1 cellular context compared by ENCODE assay signal in the genomic region with DNA sequence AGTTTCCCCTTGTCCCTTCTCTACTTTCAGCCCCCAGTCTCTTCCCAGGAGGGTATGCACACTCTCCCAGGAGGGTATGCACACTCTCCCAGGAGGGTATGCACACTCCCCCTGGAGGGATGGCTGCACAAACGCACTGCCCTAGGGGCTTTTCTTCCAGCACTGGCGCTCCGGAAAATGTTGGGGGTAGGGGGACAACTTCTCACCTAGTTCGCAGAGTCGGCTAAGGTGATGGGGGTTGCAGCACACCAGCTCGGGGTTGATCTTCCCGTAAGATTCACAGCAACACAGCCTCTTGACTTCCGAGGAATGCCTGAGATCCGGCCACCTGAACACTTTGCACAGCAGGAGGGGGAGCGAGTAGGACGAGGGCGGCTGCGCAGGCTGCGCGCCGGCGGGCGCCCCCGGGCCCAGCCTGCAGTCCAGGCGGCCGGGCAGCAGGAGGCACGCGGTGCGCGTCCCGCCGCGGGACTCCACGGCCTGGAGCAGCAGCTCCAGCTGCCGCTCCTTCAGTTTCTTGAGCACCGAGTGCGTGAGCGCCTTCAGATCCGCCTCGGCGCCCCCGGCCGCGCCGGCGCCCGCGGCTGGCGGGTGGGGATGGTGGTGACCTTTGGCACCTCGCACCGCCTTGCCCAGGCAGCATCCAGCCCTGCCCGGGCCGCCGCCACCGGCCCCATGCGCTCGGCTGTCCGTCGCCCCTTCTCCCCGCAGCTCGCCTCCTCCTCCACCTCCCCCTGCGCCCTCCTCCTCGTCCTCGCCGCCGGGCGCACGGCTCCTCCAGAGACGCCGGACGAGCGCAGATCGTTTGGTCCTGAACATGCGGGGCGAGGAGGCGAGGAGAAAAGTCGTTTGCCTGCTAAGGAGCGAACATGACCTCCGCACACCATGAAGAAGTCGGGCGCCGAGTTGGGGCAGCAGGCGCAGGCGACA.
TF ChIP-seq lines count a peak whose summit lies in the region.

No MANE protein-coding gene starts in this region.

TF ChIP-seq in H1, 55 proteins besides CTCF, POLR2A, EP300 and RAD21:
- TF ChIP-seq, protein P1, sequence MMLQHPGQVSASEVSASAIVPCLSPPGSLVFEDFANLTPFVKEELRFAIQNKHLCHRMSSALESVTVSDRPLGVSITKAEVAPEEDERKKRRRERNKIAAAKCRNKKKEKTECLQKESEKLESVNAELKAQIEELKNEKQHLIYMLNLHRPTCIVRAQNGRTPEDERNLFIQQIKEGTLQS (IDR thresholded peaks at IDR 0.05; ENCODE audit: insufficient read depth, low read depth, low read length): no peak
- TF ChIP-seq CBX8 (IDR thresholded peaks at IDR 0.05; ENCODE audit: borderline replicate concordance, low read depth, low read length): no peak
- no peak for TF ChIP-seq PHF8 (conservative IDR thresholded peaks at IDR 0.05; ENCODE audit: low read depth, low read length)
- no peak for TF ChIP-seq KDM1A (IDR thresholded peaks at IDR 0.05; ENCODE audit: borderline replicate concordance, low read length)
- no peak for TF ChIP-seq KDM5A (IDR thresholded peaks at IDR 0.05; ENCODE audit: low read length)
- no peak for TF ChIP-seq BACH1 (IDR thresholded peaks at IDR 0.05; ENCODE audit: low read length)
- peak; percentile 1 for TF ChIP-seq NANOG (IDR thresholded peaks at IDR 0.05; ENCODE audit: insufficient read depth, low read depth, low read length, poor library complexity, severe bottlenecking)
- TF ChIP-seq CBX5 (IDR thresholded peaks at IDR 0.05; ENCODE audit: low read depth, low read length): no peak
- no peak for TF ChIP-seq RBBP5 (IDR thresholded peaks at IDR 0.05; ENCODE audit: borderline replicate concordance, low read depth, low read length)
- TF ChIP-seq, protein P2, sequence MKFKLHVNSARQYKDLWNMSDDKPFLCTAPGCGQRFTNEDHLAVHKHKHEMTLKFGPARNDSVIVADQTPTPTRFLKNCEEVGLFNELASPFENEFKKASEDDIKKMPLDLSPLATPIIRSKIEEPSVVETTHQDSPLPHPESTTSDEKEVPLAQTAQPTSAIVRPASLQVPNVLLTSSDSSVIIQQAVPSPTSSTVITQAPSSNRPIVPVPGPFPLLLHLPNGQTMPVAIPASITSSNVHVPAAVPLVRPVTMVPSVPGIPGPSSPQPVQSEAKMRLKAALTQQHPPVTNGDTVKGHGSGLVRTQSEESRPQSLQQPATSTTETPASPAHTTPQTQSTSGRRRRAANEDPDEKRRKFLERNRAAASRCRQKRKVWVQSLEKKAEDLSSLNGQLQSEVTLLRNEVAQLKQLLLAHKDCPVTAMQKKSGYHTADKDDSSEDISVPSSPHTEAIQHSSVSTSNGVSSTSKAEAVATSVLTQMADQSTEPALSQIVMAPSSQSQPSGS (IDR thresholded peaks at IDR 0.05; ENCODE audit: low read length): no peak
- TF ChIP-seq JUND (IDR thresholded peaks at IDR 0.05; ENCODE audit: low read length): no peak
- TF ChIP-seq KDM4A (IDR thresholded peaks at IDR 0.05; ENCODE audit: low read depth, low read length, severe bottlenecking): peak; percentile 82
- TF ChIP-seq CHD1 (IDR thresholded peaks at IDR 0.05; ENCODE audit: low read depth, low read length): no peak
- TF ChIP-seq YY1 (IDR thresholded peaks at IDR 0.05; ENCODE audit: low read depth, low read length): no peak
- no peak for TF ChIP-seq TCF12 (IDR thresholded peaks at IDR 0.05; ENCODE audit: low read depth, low read length)
- TF ChIP-seq POLR2AphosphoS5 (IDR thresholded peaks at IDR 0.05; ENCODE audit: low read depth, low read length): 0 out of 2 replicates have a peak, but pooled peaks have one; percentile 15
- TF ChIP-seq GABPA (IDR thresholded peaks at IDR 0.05; ENCODE audit: borderline replicate concordance, insufficient read depth, low read length): peak; percentile 45; the same call in 1 of the 2 replicates
- TF ChIP-seq BRCA1 (IDR thresholded peaks at IDR 0.05; ENCODE audit: low read depth, low read length): no peak
- TF ChIP-seq CTBP2 (IDR thresholded peaks at IDR 0.05; ENCODE audit: borderline replicate concordance, insufficient read depth, insufficient read length, low read length): peak; percentile 51
- TF ChIP-seq, protein P3, sequence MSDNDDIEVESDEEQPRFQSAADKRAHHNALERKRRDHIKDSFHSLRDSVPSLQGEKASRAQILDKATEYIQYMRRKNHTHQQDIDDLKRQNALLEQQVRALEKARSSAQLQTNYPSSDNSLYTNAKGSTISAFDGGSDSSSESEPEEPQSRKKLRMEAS (IDR thresholded peaks at IDR 0.05): no peak; the same call in 1 of the 2 replicates
- no peak for TF ChIP-seq SIN3A (conservative IDR thresholded peaks at IDR 0.05 in 1 of 2, IDR thresholded peaks at IDR 0.05 in 1 of 2; ENCODE audit: low read depth in 1 of 2, low read length in 2 of 2)
- TF ChIP-seq NRF1 (IDR thresholded peaks at IDR 0.05; ENCODE audit: low read depth, low read length): peak; percentile 31
- TF ChIP-seq, protein P4, sequence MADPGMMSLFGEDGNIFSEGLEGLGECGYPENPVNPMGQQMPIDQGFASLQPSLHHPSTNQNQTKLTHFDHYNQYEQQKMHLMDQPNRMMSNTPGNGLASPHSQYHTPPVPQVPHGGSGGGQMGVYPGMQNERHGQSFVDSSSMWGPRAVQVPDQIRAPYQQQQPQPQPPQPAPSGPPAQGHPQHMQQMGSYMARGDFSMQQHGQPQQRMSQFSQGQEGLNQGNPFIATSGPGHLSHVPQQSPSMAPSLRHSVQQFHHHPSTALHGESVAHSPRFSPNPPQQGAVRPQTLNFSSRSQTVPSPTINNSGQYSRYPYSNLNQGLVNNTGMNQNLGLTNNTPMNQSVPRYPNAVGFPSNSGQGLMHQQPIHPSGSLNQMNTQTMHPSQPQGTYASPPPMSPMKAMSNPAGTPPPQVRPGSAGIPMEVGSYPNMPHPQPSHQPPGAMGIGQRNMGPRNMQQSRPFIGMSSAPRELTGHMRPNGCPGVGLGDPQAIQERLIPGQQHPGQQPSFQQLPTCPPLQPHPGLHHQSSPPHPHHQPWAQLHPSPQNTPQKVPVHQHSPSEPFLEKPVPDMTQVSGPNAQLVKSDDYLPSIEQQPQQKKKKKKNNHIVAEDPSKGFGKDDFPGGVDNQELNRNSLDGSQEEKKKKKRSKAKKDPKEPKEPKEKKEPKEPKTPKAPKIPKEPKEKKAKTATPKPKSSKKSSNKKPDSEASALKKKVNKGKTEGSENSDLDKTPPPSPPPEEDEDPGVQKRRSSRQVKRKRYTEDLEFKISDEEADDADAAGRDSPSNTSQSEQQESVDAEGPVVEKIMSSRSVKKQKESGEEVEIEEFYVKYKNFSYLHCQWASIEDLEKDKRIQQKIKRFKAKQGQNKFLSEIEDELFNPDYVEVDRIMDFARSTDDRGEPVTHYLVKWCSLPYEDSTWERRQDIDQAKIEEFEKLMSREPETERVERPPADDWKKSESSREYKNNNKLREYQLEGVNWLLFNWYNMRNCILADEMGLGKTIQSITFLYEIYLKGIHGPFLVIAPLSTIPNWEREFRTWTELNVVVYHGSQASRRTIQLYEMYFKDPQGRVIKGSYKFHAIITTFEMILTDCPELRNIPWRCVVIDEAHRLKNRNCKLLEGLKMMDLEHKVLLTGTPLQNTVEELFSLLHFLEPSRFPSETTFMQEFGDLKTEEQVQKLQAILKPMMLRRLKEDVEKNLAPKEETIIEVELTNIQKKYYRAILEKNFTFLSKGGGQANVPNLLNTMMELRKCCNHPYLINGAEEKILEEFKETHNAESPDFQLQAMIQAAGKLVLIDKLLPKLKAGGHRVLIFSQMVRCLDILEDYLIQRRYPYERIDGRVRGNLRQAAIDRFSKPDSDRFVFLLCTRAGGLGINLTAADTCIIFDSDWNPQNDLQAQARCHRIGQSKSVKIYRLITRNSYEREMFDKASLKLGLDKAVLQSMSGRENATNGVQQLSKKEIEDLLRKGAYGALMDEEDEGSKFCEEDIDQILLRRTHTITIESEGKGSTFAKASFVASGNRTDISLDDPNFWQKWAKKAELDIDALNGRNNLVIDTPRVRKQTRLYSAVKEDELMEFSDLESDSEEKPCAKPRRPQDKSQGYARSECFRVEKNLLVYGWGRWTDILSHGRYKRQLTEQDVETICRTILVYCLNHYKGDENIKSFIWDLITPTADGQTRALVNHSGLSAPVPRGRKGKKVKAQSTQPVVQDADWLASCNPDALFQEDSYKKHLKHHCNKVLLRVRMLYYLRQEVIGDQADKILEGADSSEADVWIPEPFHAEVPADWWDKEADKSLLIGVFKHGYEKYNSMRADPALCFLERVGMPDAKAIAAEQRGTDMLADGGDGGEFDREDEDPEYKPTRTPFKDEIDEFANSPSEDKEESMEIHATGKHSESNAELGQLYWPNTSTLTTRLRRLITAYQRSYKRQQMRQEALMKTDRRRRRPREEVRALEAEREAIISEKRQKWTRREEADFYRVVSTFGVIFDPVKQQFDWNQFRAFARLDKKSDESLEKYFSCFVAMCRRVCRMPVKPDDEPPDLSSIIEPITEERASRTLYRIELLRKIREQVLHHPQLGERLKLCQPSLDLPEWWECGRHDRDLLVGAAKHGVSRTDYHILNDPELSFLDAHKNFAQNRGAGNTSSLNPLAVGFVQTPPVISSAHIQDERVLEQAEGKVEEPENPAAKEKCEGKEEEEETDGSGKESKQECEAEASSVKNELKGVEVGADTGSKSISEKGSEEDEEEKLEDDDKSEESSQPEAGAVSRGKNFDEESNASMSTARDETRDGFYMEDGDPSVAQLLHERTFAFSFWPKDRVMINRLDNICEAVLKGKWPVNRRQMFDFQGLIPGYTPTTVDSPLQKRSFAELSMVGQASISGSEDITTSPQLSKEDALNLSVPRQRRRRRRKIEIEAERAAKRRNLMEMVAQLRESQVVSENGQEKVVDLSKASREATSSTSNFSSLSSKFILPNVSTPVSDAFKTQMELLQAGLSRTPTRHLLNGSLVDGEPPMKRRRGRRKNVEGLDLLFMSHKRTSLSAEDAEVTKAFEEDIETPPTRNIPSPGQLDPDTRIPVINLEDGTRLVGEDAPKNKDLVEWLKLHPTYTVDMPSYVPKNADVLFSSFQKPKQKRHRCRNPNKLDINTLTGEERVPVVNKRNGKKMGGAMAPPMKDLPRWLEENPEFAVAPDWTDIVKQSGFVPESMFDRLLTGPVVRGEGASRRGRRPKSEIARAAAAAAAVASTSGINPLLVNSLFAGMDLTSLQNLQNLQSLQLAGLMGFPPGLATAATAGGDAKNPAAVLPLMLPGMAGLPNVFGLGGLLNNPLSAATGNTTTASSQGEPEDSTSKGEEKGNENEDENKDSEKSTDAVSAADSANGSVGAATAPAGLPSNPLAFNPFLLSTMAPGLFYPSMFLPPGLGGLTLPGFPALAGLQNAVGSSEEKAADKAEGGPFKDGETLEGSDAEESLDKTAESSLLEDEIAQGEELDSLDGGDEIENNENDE (IDR thresholded peaks at IDR 0.05; ENCODE audit: insufficient replicate concordance, low read length): no peak
- TF ChIP-seq, protein P5, sequence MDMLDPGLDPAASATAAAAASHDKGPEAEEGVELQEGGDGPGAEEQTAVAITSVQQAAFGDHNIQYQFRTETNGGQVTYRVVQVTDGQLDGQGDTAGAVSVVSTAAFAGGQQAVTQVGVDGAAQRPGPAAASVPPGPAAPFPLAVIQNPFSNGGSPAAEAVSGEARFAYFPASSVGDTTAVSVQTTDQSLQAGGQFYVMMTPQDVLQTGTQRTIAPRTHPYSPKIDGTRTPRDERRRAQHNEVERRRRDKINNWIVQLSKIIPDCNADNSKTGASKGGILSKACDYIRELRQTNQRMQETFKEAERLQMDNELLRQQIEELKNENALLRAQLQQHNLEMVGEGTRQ (IDR thresholded peaks at IDR 0.05; ENCODE audit: low read length): no peak
- no peak for TF ChIP-seq RFX5 (IDR thresholded peaks at IDR 0.05; ENCODE audit: borderline replicate concordance, low read depth, low read length)
- TF ChIP-seq JUN (IDR thresholded peaks at IDR 0.05; ENCODE audit: low read depth, low read length): no peak
- TF ChIP-seq TAF1 (IDR thresholded peaks at IDR 0.05; ENCODE audit: low read depth, low read length): no peak
- TF ChIP-seq HDAC6 (IDR thresholded peaks at IDR 0.05; ENCODE audit: low read depth, low read length): no peak
- TF ChIP-seq CHD2 (IDR thresholded peaks at IDR 0.05; ENCODE audit: low read length): no peak
- 0 out of 2 replicates have a peak, but pooled peaks have one; percentile 31 for TF ChIP-seq CREB1 (IDR thresholded peaks at IDR 0.05)
- peak; percentile 58 for TF ChIP-seq SUZ12 (IDR thresholded peaks at IDR 0.05; ENCODE audit: low read length)
- TF ChIP-seq SP2 (IDR thresholded peaks at IDR 0.05; ENCODE audit: low read length): no peak
- TF ChIP-seq, protein P6, sequence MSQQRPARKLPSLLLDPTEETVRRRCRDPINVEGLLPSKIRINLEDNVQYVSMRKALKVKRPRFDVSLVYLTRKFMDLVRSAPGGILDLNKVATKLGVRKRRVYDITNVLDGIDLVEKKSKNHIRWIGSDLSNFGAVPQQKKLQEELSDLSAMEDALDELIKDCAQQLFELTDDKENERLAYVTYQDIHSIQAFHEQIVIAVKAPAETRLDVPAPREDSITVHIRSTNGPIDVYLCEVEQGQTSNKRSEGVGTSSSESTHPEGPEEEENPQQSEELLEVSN (IDR thresholded peaks at IDR 0.05): no peak
- TF ChIP-seq TAF7 (optimal IDR thresholded peaks at IDR 0.05; ENCODE audit: borderline replicate concordance, low read depth, low read length): no peak
- TF ChIP-seq MAFK (IDR thresholded peaks at IDR 0.05; ENCODE audit: low read depth, low read length): no peak
- TF ChIP-seq BCL11A (IDR thresholded peaks at IDR 0.05; ENCODE audit: low read depth in 2 of 2, low read length in 2 of 2): no peak
- TF ChIP-seq SRF (IDR thresholded peaks at IDR 0.05; ENCODE audit: low read depth, low read length): no peak
- no peak for TF ChIP-seq EGR1 (IDR thresholded peaks at IDR 0.05; ENCODE audit: borderline replicate concordance, low read depth, low read length)
- peak; percentile 66 to 72; a peak in 1 of 4 replicates for TF ChIP-seq HDAC2 (IDR thresholded peaks at IDR 0.05; ENCODE audit: borderline replicate concordance in 1 of 2, low read depth in 2 of 2, low read length in 2 of 2)
- no peak for TF ChIP-seq SP4 (IDR thresholded peaks at IDR 0.05; ENCODE audit: low read length)
- peak; percentile 51 for TF ChIP-seq SAP30 (IDR thresholded peaks at IDR 0.05; ENCODE audit: insufficient read depth, insufficient replicate concordance, low read length)
- TF ChIP-seq SIRT6 (IDR thresholded peaks at IDR 0.05; ENCODE audit: low read length): no peak
- TF ChIP-seq ASH2L (IDR thresholded peaks at IDR 0.05; ENCODE audit: low read length): peak; percentile 65
- no peak for TF ChIP-seq POU5F1 (IDR thresholded peaks at IDR 0.05; ENCODE audit: low read depth, low read length)
- no peak for TF ChIP-seq CEBPB (IDR thresholded peaks at IDR 0.05; ENCODE audit: low read depth, low read length)
- no peak for TF ChIP-seq SP1 (IDR thresholded peaks at IDR 0.05; ENCODE audit: low read depth, low read length)
- no peak for TF ChIP-seq TBP (IDR thresholded peaks at IDR 0.05; ENCODE audit: low read depth, low read length)
- no peak for TF ChIP-seq ZNF274 (IDR thresholded peaks at IDR 0.05; ENCODE audit: borderline replicate concordance, extremely low read depth, low read length)
- no peak for TF ChIP-seq FOSL1 (IDR thresholded peaks at IDR 0.05; ENCODE audit: insufficient read depth, low read depth, low read length)
- no peak for TF ChIP-seq SIX5 (IDR thresholded peaks at IDR 0.05; ENCODE audit: low read depth, low read length)
- peak; percentile 27 for TF ChIP-seq EZH2 (IDR thresholded peaks at IDR 0.05; ENCODE audit: low read depth, low read length, severe bottlenecking)
- peak; percentile 56 for TF ChIP-seq RNF2 (IDR thresholded peaks at IDR 0.05; ENCODE audit: borderline replicate concordance, low read depth, low read length, missing control alignments, poor library complexity, severe bottlenecking)
- no peak for TF ChIP-seq GTF2F1 (IDR thresholded peaks at IDR 0.05; ENCODE audit: borderline replicate concordance, low read depth, low read length)
- no peak for TF ChIP-seq RXRA (IDR thresholded peaks at IDR 0.05; ENCODE audit: insufficient read depth, low read depth, low read length)
- peak; percentile 78 for TF ChIP-seq TEAD4 (IDR thresholded peaks at IDR 0.05; ENCODE audit: low read depth, low read length)
